In the genomic region with DNA sequence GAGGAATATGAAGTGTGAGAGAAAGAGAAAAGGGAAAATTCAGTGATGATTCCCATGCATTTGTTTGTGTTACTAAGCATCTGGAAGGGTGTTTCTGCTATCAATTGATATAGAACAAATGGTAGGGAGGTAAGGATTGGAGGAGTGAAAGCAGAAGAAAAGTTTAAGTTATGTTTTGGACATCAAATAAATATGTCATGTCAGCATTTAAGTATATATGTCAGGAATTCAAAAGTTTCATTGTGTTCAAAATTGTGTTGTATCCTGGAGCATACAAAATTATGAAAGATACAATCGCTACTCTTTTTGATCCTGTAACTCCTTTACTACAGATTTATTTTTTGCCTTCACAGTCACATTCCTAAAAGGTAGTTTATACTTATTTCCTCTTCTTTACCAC, we compare ENCODE assay signal across 31 cellular contexts.
"Had no signal": no experiment of that assay in that cellular context is flagged by ENCODE, and none has a peak within 500 bp of the region (broad histone marks: within the 10 kb centered on the region; RNA-seq: fewer than 3 reads in every experiment).

No MANE protein-coding gene starts in this region.

- H3K9ac ChIP-seq: neural progenitor cell, parathyroid adenoma had no signal

- H3K9me3 Mint-ChIP-seq: nephron, neural progenitor cell, type B pancreatic cell had no signal

- H3K4me1 Mint-ChIP-seq: natural killer cell; nephron; neural progenitor cell; stimulated activated memory B cell treated with anti-CD40 and anti-IgM and Interleukin-4, amounts not matched to agents 10 μg/mL and 1 μg/mL and 100 μg/mL, for 72 hours; stimulated activated naive CD8-positive, alpha-beta T cell treated with anti-CD3 and anti-CD28 coated beads, Interleukin-15, amount 100 ng/mL, for 72 hours had no signal

- H3K27ac ChIP-seq: neural progenitor cell, ovary, parathyroid adenoma, psoas muscle, skin epidermis, spleen, suprapubic skin, testis, tibial artery, transverse colon, upper lobe of right lung, uterus had no signal

- H3K36me3 ChIP-seq: neural progenitor cell, ovary, spleen, suprapubic skin, tibial artery, transverse colon, upper lobe of right lung, uterus had no signal

- ATAC-seq: natural killer cell; psoas muscle; right cardiac atrium; sciatic nerve; stimulated activated memory B cell treated with anti-CD40 and anti-IgM and Interleukin-4, amounts not matched to agents 10 μg/mL and 1 μg/mL and 100 μg/mL, for 72 hours; stimulated activated naive CD8-positive, alpha-beta T cell treated with anti-CD3 and anti-CD28 coated beads, Interleukin-15, amount 100 ng/mL, for 72 hours; stimulated activated naive CD8-positive, alpha-beta T cell treated with anti-CD3 and anti-CD28 coated beads, Interleukin-15, Interleukin-2, amounts not matched to agents 100 U/mL and 50 U/mL, for 24 hours; upper lobe of right lung had no signal

- H3K9me3 ChIP-seq: ovary, psoas muscle, spleen, suprapubic skin, testis, tibial artery, transverse colon, upper lobe of right lung, uterus had no signal

- H3K27me3 Mint-ChIP-seq: progenitor cell of endocrine pancreas; stimulated activated memory B cell treated with anti-CD40 and anti-IgM and Interleukin-4, amounts not matched to agents 10 μg/mL and 1 μg/mL and 100 μg/mL, for 72 hours; stimulated activated naive CD8-positive, alpha-beta T cell treated with anti-CD3 and anti-CD28 coated beads, Interleukin-15, amount 100 ng/mL, for 72 hours; type B pancreatic cell had no signal

- H3K4me3 ChIP-seq: neural progenitor cell, ovary, psoas muscle, skin epidermis, smooth muscle cell, spleen, suprapubic skin, testis, tibial artery, transverse colon, upper lobe of right lung, uterus had no signal

- H3K27me3 ChIP-seq: neural progenitor cell, ovary, spleen, suprapubic skin, testis, tibial artery, transverse colon, upper lobe of right lung, uterus had no signal

- H3K36me3 Mint-ChIP-seq: neural progenitor cell; stimulated activated memory B cell treated with anti-CD40 and anti-IgM and Interleukin-4, amounts not matched to agents 10 μg/mL and 1 μg/mL and 100 μg/mL, for 72 hours; type B pancreatic cell had no signal

- H3K4me2 ChIP-seq: neural progenitor cell, smooth muscle cell had no signal

- H3K4me3 Mint-ChIP-seq: natural killer cell; nephron; neural progenitor cell; stimulated activated memory B cell treated with anti-CD40 and anti-IgM and Interleukin-4, amounts not matched to agents 10 μg/mL and 1 μg/mL and 100 μg/mL, for 72 hours; stimulated activated naive CD8-positive, alpha-beta T cell treated with anti-CD3 and anti-CD28 coated beads, Interleukin-15, amount 100 ng/mL, for 72 hours; type B pancreatic cell had no signal

- H3K4me1 ChIP-seq: neural progenitor cell, parathyroid adenoma, psoas muscle, spleen, suprapubic skin, testis, tibial artery, transverse colon, upper lobe of right lung, uterus had no signal

- DNase-seq: natural killer cell; occipital lobe; ovary; posterior cingulate gyrus; psoas muscle; right cardiac atrium; spleen; stimulated activated CD4-positive, alpha-beta T cell treated with anti-CD3 and anti-CD28 coated beads, Interleukin-12 subunit alpha, Interleukin-12 subunit beta, amount 100 ng/mL, for 4 hours; stimulated activated CD4-positive, alpha-beta T cell treated with anti-CD3 and anti-CD28 coated beads, Interleukin-1b, Interleukin-23, amount 100 ng/mL, for 48 hours; stimulated activated CD4-positive, alpha-beta T cell treated with anti-CD3 and anti-CD28 coated beads, Interleukin-4, amount 100 ng/mL, for 1 hour; stimulated activated CD4-positive, alpha-beta T cell treated with anti-CD3 and anti-CD28 coated beads, Interleukin-4, amount 100 ng/mL, for 4 hours; stimulated activated CD8-positive, alpha-beta memory T cell treated with anti-CD3 and anti-CD28 coated beads, Interleukin-4, amount 100 ng/mL, for 48 hours; stimulated activated naive CD4-positive, alpha-beta T cell; stimulated activated naive CD8-positive, alpha-beta T cell treated with anti-CD3 and anti-CD28 coated beads, Interleukin-15, amount 100 ng/mL, for 72 hours; stimulated activated naive CD8-positive, alpha-beta T cell treated with anti-CD3 and anti-CD28 coated beads, Interleukin-15, Interleukin-2, amounts not matched to agents 100 U/mL and 50 U/mL, for 24 hours; substantia nigra; testis; tibial artery; transverse colon; upper lobe of right lung; uterus had no signal

- H2AFZ ChIP-seq: neural progenitor cell, parathyroid adenoma had no signal

- H3K27ac Mint-ChIP-seq: natural killer cell; nephron; neural progenitor cell; progenitor cell of endocrine pancreas; stimulated activated memory B cell treated with anti-CD40 and anti-IgM and Interleukin-4, amounts not matched to agents 10 μg/mL and 1 μg/mL and 100 μg/mL, for 72 hours; stimulated activated naive CD8-positive, alpha-beta T cell treated with anti-CD3 and anti-CD28 coated beads, Interleukin-15, amount 100 ng/mL, for 72 hours; type B pancreatic cell had no signal

- H3K79me2 ChIP-seq: parathyroid adenoma had no signal
